Comparison of ENCODE assay signal across 8 cellular contexts in genomic region chrX:78064698-78065601, GRCh38. TPM values are rescaled to one million over a fixed set of nuclear protein-coding genes. Genes with fewer than 3 reads are reported as not detected.
DNase-seq lines count a peak whose midpoint lies in the region; ATAC-seq and TF ChIP-seq lines count a peak whose summit lies in the region.
"Not testable (repeated sequence)": the region's sequence is repeated elsewhere in the genome, so short reads cannot be mapped to it uniquely, and the experiment has no call there.

No MANE protein-coding gene starts in this region.

- H3K27ac Mint-ChIP-seq in activated naive CD4-positive, alpha-beta T cell treated with anti-CD3 and anti-CD28 coated beads, Interleukin-2, amount 50 U/mL, for 72 hours: peak overlapping the region; percentile 73 to 93

- intact Hi-C loops in psoas muscle (cut with DNase I): not testable (repeated sequence)

- not testable (repeated sequence) for H3K9me3 ChIP-seq in OCI-LY3 (ENCODE audit: insufficient read depth, low read length); psoas muscle

- not testable (repeated sequence) for H3K9me3 Mint-ChIP-seq in activated naive CD4-positive, alpha-beta T cell treated with anti-CD3 and anti-CD28 coated beads, Interleukin-2, amount 50 U/mL, for 72 hours

- TF ChIP-seq CTCF in OCI-LY3 (IDR thresholded peaks at IDR 0.05; ENCODE audit: low read depth, low read length); psoas muscle (IDR thresholded peaks at IDR 0.05): not testable (repeated sequence)

- DNase-seq in CD1c-positive myeloid dendritic cell (ENCODE audit: extremely low spot score): peak; percentile 41
- peak; percentile 71 for DNase-seq in HCEC 1CT
- DNase-seq in activated naive CD4-positive, alpha-beta T cell treated with anti-CD3 and anti-CD28 coated beads, Interleukin-2, amount 50 U/mL, for 72 hours (ENCODE audit: low spot score in 2 of 2): peak in 1 of 2 donors; percentile 12
- peak; percentile 48 for DNase-seq in fibroblast of gingiva (ENCODE audit: low read depth)
- not testable (repeated sequence) for DNase-seq in psoas muscle

- H3K36me3 Mint-ChIP-seq in activated naive CD4-positive, alpha-beta T cell treated with anti-CD3 and anti-CD28 coated beads, Interleukin-2, amount 50 U/mL, for 72 hours: not testable (repeated sequence)

- not testable (repeated sequence) for H3K36me3 ChIP-seq in OCI-LY3 (replicated peaks; ENCODE audit: low read depth, low read length); psoas muscle (ENCODE audit: insufficient read depth in 1 of 2, low read depth in 1 of 2)

- peaks cover 68% of the 10 kb centered on the region for H3K4me1 ChIP-seq in OCI-LY3 (ENCODE audit: low read length)
- H3K4me1 ChIP-seq in psoas muscle: not testable (repeated sequence)

- 69 to 82% (median 73%) methylated on average over 6 of the region's 6 CpGs for WGBS in psoas muscle, 3 donors

- not testable (repeated sequence) for H3K79me2 ChIP-seq in OCI-LY3 (ENCODE audit: low read length)

- peak overlapping the region; percentile 90 for H3K27ac ChIP-seq in OCI-LY3 (ENCODE audit: low read length)
- peak overlapping the region; percentile 65 for H3K27ac ChIP-seq in psoas muscle

- H2AFZ ChIP-seq in OCI-LY3 (ENCODE audit: low read depth, low read length): 0 out of 2 replicates have a peak overlapping the region, but pooled peaks have one; percentile 7

- ATAC-seq in GM18873 (IDR thresholded peaks at IDR 0.05; ENCODE audit: low FRiP score, unreplicated experiment): peak; percentile 86
- peak; percentile 90 for ATAC-seq in HG03354 (IDR thresholded peaks at IDR 0.05; ENCODE audit: poor library complexity, severe bottlenecking, unreplicated experiment)
- ATAC-seq in activated naive CD4-positive, alpha-beta T cell treated with anti-CD3 and anti-CD28 coated beads, Interleukin-2, amount 50 U/mL, for 72 hours: peak; percentile 90 to 93
- peak; percentile 62 to 85 (median 80) for ATAC-seq in psoas muscle

- H3K27me3 ChIP-seq in OCI-LY3 (ENCODE audit: low read depth, low read length); psoas muscle (ENCODE audit: insufficient read depth in 3 of 3, low read length in 2 of 3): not testable (repeated sequence)

- H3K9ac ChIP-seq in OCI-LY3 (ENCODE audit: low read length): peak overlapping the region; percentile 54; the same call in 1 of the 2 replicates

- H4K20me1 ChIP-seq in OCI-LY3 (ENCODE audit: insufficient read depth, low read length): not testable (repeated sequence)

- peak overlapping the region; percentile 35; the same call in 1 of the 2 replicates for H3K4me3 ChIP-seq in OCI-LY3 (ENCODE audit: low read length)
- H3K4me3 ChIP-seq in psoas muscle: not testable (repeated sequence)

- H3K4me2 ChIP-seq in OCI-LY3 (ENCODE audit: low read length): peak overlapping the region; percentile 71

RNA-seq across cellular contexts. Expression of gene PGK1, which starts 39.1 kb away (rescaled TPM):
- total RNA-seq in activated naive CD4-positive, alpha-beta T cell treated with anti-CD3 and anti-CD28 coated beads, Interleukin-2, amount 50 U/mL, for 72 hours: 1,000 to 10,000 TPM in 1 of 2 donors, 100 to 1,000 TPM in 1; 472 to 1,846 TPM
- total RNA-seq in psoas muscle: 100 to 1,000 TPM; 246 to 372 (median 319) TPM
- 100 to 1,000 TPM; 234 to 339 (median 237) TPM for polyA plus RNA-seq in psoas muscle
